In the genomic region with DNA sequence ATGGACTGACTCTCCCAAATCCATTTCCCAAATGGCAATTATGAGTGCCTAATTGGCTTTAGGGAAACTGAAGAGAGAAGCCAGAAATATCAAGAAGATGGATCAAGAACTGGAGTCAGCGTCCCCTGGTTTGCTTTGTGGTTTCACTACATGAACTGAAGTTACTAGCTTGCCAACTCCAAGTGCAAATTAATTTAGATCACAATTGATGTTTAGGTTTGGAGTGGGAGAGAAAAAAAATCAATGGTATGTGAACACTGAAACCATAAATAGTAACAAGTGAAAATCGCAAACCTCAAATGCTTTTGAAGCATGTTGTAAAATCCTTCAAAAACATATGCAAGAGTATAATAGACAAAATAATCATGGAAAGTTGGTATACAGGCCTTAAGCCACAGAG, we compare ENCODE assay signal across 22 cellular contexts.
"Had no signal": no experiment of that assay in that cellular context is flagged by ENCODE, and none has a peak within 500 bp of the region (broad histone marks: within the 10 kb centered on the region; RNA-seq: fewer than 3 reads in every experiment).

No MANE protein-coding gene starts in this region.

- ATAC-seq: mucosa of descending colon; naive thymus-derived CD4-positive, alpha-beta T cell; natural killer cell treated with Interleukin-12 subunit alpha and Interleukin-12 subunit beta and Interleukin-15 and Interleukin-18, amount 100 ng/mL, for 72 hours; right cardiac atrium; sciatic nerve; stimulated activated memory B cell treated with anti-CD40 and anti-IgM and Interleukin-4, amounts not matched to agents 10 μg/mL and 1 μg/mL and 100 μg/mL, for 72 hours; stimulated activated naive CD8-positive, alpha-beta T cell treated with anti-CD3 and anti-CD28 coated beads, Interleukin-15, amount 100 ng/mL, for 72 hours had no signal

- DNase-seq: islet precursor cell; left ventricle myocardium inferior; mesendoderm; midbrain; mucosa of descending colon; naive thymus-derived CD4-positive, alpha-beta T cell; ovary; right cardiac atrium; spleen; stimulated activated CD4-positive, alpha-beta T cell treated with anti-CD3 and anti-CD28 coated beads, Interleukin-1b, Interleukin-23, amount 100 ng/mL, for 48 hours; stimulated activated CD4-positive, alpha-beta T cell treated with anti-CD3 and anti-CD28 coated beads, Interleukin-2, amount 100 ng/mL, for 48 hours; stimulated activated CD4-positive, alpha-beta T cell treated with anti-CD3 and anti-CD28 coated beads, Interleukin-4, amount 100 ng/mL, for 4 hours; stimulated activated CD8-positive, alpha-beta memory T cell treated with anti-CD3 and anti-CD28 coated beads, Interleukin-4, amount 100 ng/mL, for 48 hours; stimulated activated naive CD4-positive, alpha-beta T cell treated with Interleukin-2 at 50 U/mL for 16 hours; stimulated activated naive CD8-positive, alpha-beta T cell treated with anti-CD3 and anti-CD28 coated beads, Interleukin-15, amount 100 ng/mL, for 72 hours; substantia nigra; uterus had no signal

- H3K9me3 ChIP-seq: left ventricle myocardium inferior, mucosa of descending colon, ovary, spleen, tibial nerve, uterus had no signal

- H3K27me3 ChIP-seq: ovary, spleen, tibial nerve, uterus had no signal

- H3K4me3 ChIP-seq: left ventricle myocardium inferior, lung, mucosa of descending colon, ovary, spleen, tibial nerve, uterus had no signal

- H3K4me1 ChIP-seq: left ventricle myocardium inferior, spleen, tibial nerve, uterus had no signal

- H3K27ac ChIP-seq: left ventricle myocardium inferior, ovary, spleen, tibial nerve, uterus had no signal

- H3K36me3 ChIP-seq: left ventricle myocardium inferior, ovary, spleen, tibial nerve, uterus had no signal
